9 cellular contexts compared by ENCODE assay signal in the genomic region with DNA sequence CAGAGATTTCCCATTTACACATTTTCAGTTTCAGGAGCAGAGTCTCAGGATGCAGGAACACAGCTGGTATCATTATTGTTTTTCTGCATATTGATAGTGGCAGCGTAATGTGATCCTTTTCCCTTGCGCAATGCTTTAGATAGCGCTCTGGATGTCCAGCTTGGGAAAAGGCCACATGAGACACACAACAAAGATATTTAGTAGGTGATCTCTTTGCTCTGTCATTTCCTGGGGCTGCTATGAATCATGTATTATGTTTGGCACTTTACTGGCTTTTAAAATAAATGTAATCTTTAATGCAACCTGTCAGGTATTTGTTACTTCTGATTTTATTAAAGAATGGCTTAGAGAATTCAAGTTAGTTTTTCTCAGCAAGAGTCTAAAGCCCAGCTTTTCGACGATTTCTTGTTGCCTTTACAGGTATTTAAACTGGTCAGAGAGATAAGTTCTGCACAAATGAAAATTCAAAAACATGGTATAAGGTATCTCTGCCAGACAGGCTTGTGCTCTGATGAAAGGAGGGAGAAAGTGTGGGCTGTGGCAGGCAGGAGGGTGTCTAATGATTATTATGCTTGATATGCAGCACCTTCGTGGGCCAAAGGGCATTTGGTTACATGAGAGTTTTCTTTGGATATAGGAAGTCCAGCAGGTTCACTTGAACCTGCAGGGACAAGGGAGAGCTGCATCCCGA. TPM values are rescaled to one million over a fixed set of nuclear protein-coding genes. Genes with fewer than 3 reads are reported as not detected.
DNase-seq lines count a peak whose midpoint lies in the region; ATAC-seq, FAIRE-seq and TF ChIP-seq lines count a peak whose summit lies in the region.
"Had no signal": no experiment of that assay in that cellular context is flagged by ENCODE, and none has a peak within 500 bp of the region (broad histone marks: within the 10 kb centered on the region; RNA-seq: fewer than 3 reads in every experiment).

No MANE protein-coding gene starts in this region.

- DNase-seq in AG08396 (ENCODE audit: low spot score), result peak; percentile 36
- no peak for DNase-seq in GM12891 (ENCODE audit: insufficient read length, low spot score)
- DNase-seq in SK-N-SH, result no peak
- peak; percentile 88 for DNase-seq in fibroblast of the aortic adventitia (ENCODE audit: low read depth)
- no peak for DNase-seq in stimulated activated CD4-positive, alpha-beta T cell treated with anti-CD3 and anti-CD28 coated beads, Interleukin-2, amount 100 ng/mL, for 24 hours
- DNase-seq in mucosa of descending colon, result no peak

- H3K79me2 ChIP-seq in SK-N-SH (ENCODE audit: insufficient read depth), result no peaks in the 10 kb centered on the region

- peaks cover 9% of the 10 kb centered on the region for H3F3A ChIP-seq in SK-N-SH (replicated peaks; ENCODE audit: insufficient read depth)

- peak overlapping the region; percentile 1; the same call in 1 of the 2 replicates for H3K9ac ChIP-seq in SK-N-SH

- ATAC-seq in mucosa of descending colon (no peak), GM21723 (IDR thresholded peaks at IDR 0.05; ENCODE audit: unreplicated experiment) (no peak), GM18502 (IDR thresholded peaks at IDR 0.05; ENCODE audit: poor library complexity, unreplicated experiment) (no peak)

- TF ChIP-seq POLR2A in GM12891 (IDR thresholded peaks at IDR 0.05; ENCODE audit: low read depth, low read length), result no peak

- peak; percentile 5 for FAIRE-seq in GM12891 (lab: Jason Lieb, UNC)

- H2AFZ ChIP-seq in SK-N-SH (ENCODE audit: low read depth), result no peak overlapping the region

- H3K9me2 ChIP-seq in SK-N-SH, result no peaks in the 10 kb centered on the region

- no peak for TF ChIP-seq CTCF in SK-N-SH (IDR thresholded peaks at IDR 0.05)
- no peak for TF ChIP-seq CTCF in fibroblast of the aortic adventitia (IDR thresholded peaks at IDR 0.05; ENCODE audit: insufficient read depth, low read length)
- TF ChIP-seq CTCF in mucosa of descending colon (IDR thresholded peaks at IDR 0.05), result no peak

- H3K36me3 ChIP-seq in SK-N-SH (replicated peaks in 1 of 2; ENCODE audit: control insufficient read depth in 1 of 2, insufficient read depth in 2 of 2, low read length in 1 of 2) (no peaks in the 10 kb centered on the region), mucosa of descending colon (ENCODE audit: low read depth) (no peaks in the 10 kb centered on the region)

- H3K27ac ChIP-seq in SK-N-SH (ENCODE audit: low read depth in 2 of 2, low read length in 1 of 2), result peak overlapping the region in 1 of 2 experiments; percentile 77; a peak in 2 of 4 replicates
- H3K27ac ChIP-seq: SK-N-MC had no signal

- H3K4me2 ChIP-seq in SK-N-SH, result peak overlapping the region; percentile 51

- no peak for TF ChIP-seq RAD21 in SK-N-SH (IDR thresholded peaks at IDR 0.05; ENCODE audit: low read length)

- H4K20me1 ChIP-seq in SK-N-SH (ENCODE audit: insufficient read depth), result no peaks in the 10 kb centered on the region

- no peaks in the 10 kb centered on the region for H3K9me3 ChIP-seq in SK-N-SH
- no peaks in the 10 kb centered on the region for H3K9me3 ChIP-seq in mucosa of descending colon

- H3K4me1 ChIP-seq in SK-N-SH (ENCODE audit: control insufficient read depth in 1 of 2, insufficient read depth in 2 of 2, low read depth in 1 of 2, low read length in 1 of 2) (peaks cover 0 to 18% of the 10 kb centered on the region in 2 experiments; a peak in 3 of 4 replicates), mucosa of descending colon (ENCODE audit: low read depth) (peaks cover 19% of the 10 kb centered on the region)

- intact Hi-C loops in mucosa of descending colon (cut with DNase I, micrococcal nuclease), result no loop called here

- TF ChIP-seq EP300 in SK-N-SH (IDR thresholded peaks at IDR 0.05; ENCODE audit: borderline replicate concordance in 1 of 2, low read depth in 1 of 2, low read length in 1 of 2), result peak; percentile 44 to 97; a peak in 3 of 4 replicates

- WGBS in SK-N-SH (ENCODE audit: low lambda C conversion rate), result 24% methylated on average over 7 of the region's 7 CpGs

- CTCF ChIA-PET in SK-N-SH (lab: Yijun Ruan, JAX), result interaction anchor here (1.3 to 4.3 kb wide), 2 partner anchors 25 to 44 kb away, joined by 3 to 29 read pairs; no protein-coding TSS in a partner anchor

- no peaks in the 10 kb centered on the region for H3K27me3 ChIP-seq in SK-N-SH (ENCODE audit: insufficient read depth)

- POLR2A ChIA-PET in SK-N-SH (lab: Yijun Ruan, JAX), result no interaction called here

- H3K4me3 ChIP-seq in SK-N-SH (ENCODE audit: low read depth in 2 of 2, low read length in 1 of 2) (no peak overlapping the region), fibroblast of the aortic adventitia (ENCODE audit: low read depth, low read length) (no peak overlapping the region), mucosa of descending colon (no peak overlapping the region)
- H3K4me3 ChIP-seq: SK-N-MC had no signal

TF ChIP-seq in GM12891, 5 proteins besides CTCF, POLR2A, EP300 and RAD21:
- TF ChIP-seq POU2F2 (IDR thresholded peaks at IDR 0.05; ENCODE audit: low read depth, low read length), result no peak

TF ChIP-seq in SK-N-SH, 30 proteins besides CTCF, POLR2A, EP300 and RAD21 (continues in another document):
- TF ChIP-seq MXI1 (IDR thresholded peaks at IDR 0.05; ENCODE audit: low read depth, low read length) (no peak), RXRA (IDR thresholded peaks at IDR 0.05; ENCODE audit: borderline replicate concordance, low read depth) (peak; percentile 88), NRF1 (IDR thresholded peaks at IDR 0.05; ENCODE audit: low read depth, low read length) (no peak), ELF1 (IDR thresholded peaks at IDR 0.05) (0 out of 2 replicates have a peak, but pooled peaks have one; percentile 12), MAX (IDR thresholded peaks at IDR 0.05; ENCODE audit: low read depth) (peak; percentile 76), SMC3 (IDR thresholded peaks at IDR 0.05; ENCODE audit: low read depth, low read length) (no peak), RCOR1 (IDR thresholded peaks at IDR 0.05; ENCODE audit: low read length) (no peak), TEAD4 (IDR thresholded peaks at IDR 0.05; ENCODE audit: borderline replicate concordance, insufficient read depth) (peak; percentile 92), RFX5 (IDR thresholded peaks at IDR 0.05; ENCODE audit: low read length) (no peak), YY1 (IDR thresholded peaks at IDR 0.05; ENCODE audit: low read depth) (no peak)
- TF ChIP-seq, protein P1, sequence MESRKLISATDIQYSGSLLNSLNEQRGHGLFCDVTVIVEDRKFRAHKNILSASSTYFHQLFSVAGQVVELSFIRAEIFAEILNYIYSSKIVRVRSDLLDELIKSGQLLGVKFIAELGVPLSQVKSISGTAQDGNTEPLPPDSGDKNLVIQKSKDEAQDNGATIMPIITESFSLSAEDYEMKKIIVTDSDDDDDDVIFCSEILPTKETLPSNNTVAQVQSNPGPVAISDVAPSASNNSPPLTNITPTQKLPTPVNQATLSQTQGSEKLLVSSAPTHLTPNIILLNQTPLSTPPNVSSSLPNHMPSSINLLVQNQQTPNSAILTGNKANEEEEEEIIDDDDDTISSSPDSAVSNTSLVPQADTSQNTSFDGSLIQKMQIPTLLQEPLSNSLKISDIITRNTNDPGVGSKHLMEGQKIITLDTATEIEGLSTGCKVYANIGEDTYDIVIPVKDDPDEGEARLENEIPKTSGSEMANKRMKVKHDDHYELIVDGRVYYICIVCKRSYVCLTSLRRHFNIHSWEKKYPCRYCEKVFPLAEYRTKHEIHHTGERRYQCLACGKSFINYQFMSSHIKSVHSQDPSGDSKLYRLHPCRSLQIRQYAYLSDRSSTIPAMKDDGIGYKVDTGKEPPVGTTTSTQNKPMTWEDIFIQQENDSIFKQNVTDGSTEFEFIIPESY (IDR thresholded peaks at IDR 0.05; ENCODE audit: borderline replicate concordance, low read depth), result peak; percentile 87; the same call in 1 of the 2 replicates
- TF ChIP-seq, protein P2, sequence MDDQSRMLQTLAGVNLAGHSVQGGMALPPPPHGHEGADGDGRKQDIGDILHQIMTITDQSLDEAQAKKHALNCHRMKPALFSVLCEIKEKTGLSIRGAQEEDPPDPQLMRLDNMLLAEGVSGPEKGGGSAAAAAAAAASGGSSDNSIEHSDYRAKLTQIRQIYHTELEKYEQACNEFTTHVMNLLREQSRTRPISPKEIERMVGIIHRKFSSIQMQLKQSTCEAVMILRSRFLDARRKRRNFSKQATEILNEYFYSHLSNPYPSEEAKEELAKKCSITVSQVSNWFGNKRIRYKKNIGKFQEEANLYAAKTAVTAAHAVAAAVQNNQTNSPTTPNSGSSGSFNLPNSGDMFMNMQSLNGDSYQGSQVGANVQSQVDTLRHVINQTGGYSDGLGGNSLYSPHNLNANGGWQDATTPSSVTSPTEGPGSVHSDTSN (IDR thresholded peaks at IDR 0.05), result peak; percentile 96

RNA-seq across cellular contexts. Expression of gene PTTG1, which starts 42.3 kb away (rescaled TPM):
- polyA plus RNA-seq in GM12891 (2012; ENCODE audit: low read depth, missing spikeins), result 176 TPM
- polyA plus RNA-seq in SK-N-SH (2012; rRNA removed), result 221 and 279 TPM in 2 replicates
- polyA plus RNA-seq in SK-N-SH (2012; cell fraction: cytosol; rRNA removed), result 275 and 326 TPM in 2 replicates
- 88.1 and 137 TPM in 2 replicates for polyA plus RNA-seq in SK-N-SH (2012; cell fraction: nucleus; rRNA removed)
- total RNA-seq in fibroblast of the aortic adventitia (ENCODE audit: low replicate concordance) (107 and 154 TPM in 2 replicates), mucosa of descending colon (10 to 100 TPM in 1 of 3 donors, 1 to 10 TPM in 2; 5.8 to 46.8 (median 9.0) TPM)

RNA-seq across cellular contexts. Expression of gene SLU7, which starts 45.0 kb away (rescaled TPM):
- polyA plus RNA-seq in GM12891 (2012; ENCODE audit: low read depth, missing spikeins), result 57.3 TPM
- polyA plus RNA-seq in SK-N-SH (2012; rRNA removed), result 22.3 and 28.3 TPM in 2 replicates
- 38.0 and 59.3 TPM in 2 replicates for polyA plus RNA-seq in SK-N-SH (2012; cell fraction: cytosol; rRNA removed)
- 9.5 and 24.0 TPM in 2 replicates for polyA plus RNA-seq in SK-N-SH (2012; cell fraction: nucleus; rRNA removed)
- total RNA-seq in fibroblast of the aortic adventitia (ENCODE audit: low replicate concordance) (59.5 and 69.7 TPM in 2 replicates), mucosa of descending colon (10 to 100 TPM; 46.4 to 52.3 (median 49.5) TPM)

Comparison
In these comparisons a context has a peak if more than half of its experiments do, and no peak if none do; other contexts are left out.
1. DNase-seq: peak in AG08396 (single experiment) and fibroblast of the aortic adventitia (single experiment); none in GM12891 (single experiment), SK-N-SH (single experiment), stimulated activated CD4-positive, alpha-beta T cell treated with anti-CD3 and anti-CD28 coated beads, Interleukin-2, amount 100 ng/mL, for 24 hours (0 of 2) and mucosa of descending colon (0 of 3).